9 cellular contexts compared by ENCODE assay signal in genomic region chr2:191041418-191042161, GRCh38. TPM values are rescaled to one million over a fixed set of nuclear protein-coding genes. Genes with fewer than 3 reads are reported as not detected.
DNase-seq lines count a peak whose midpoint lies in the region; ATAC-seq and TF ChIP-seq lines count a peak whose summit lies in the region.
"Had no signal": no experiment of that assay in that cellular context is flagged by ENCODE, and none has a peak within 500 bp of the region (broad histone marks: within the 10 kb centered on the region; RNA-seq: fewer than 3 reads in every experiment).

No MANE protein-coding gene starts in this region.

- H3K9me3 Mint-ChIP-seq in T-helper 1 cell treated with Interleukin-12 subunit alpha and Interleukin-12 subunit beta and Interleukin-4 antibody, amounts not matched to agents 30 μg/mL and 1 μg/mL, for 36 hours: peaks cover 10% of the 10 kb centered on the region
- H3K9me3 Mint-ChIP-seq in naive thymus-derived CD8-positive, alpha-beta T cell: peaks cover 0 to 4% (median 0%) of the 10 kb centered on the region in 9 donors

- POLR2A ChIA-PET in naive thymus-derived CD8-positive, alpha-beta T cell (lab: Charles Lee): interaction anchor here (0.8 kb wide), 1 partner anchor 114 kb away, joined by 3 read pairs; no protein-coding TSS in a partner anchor

- no peak for TF ChIP-seq POLR2A in Peyer's patch (IDR thresholded peaks at IDR 0.05)

- H3K36me3 ChIP-seq in Peyer's patch: no peaks in the 10 kb centered on the region

- H3K9me3 ChIP-seq in Peyer's patch: no peaks in the 10 kb centered on the region

- H3K4me1 Mint-ChIP-seq in T-helper 1 cell treated with Interleukin-12 subunit alpha and Interleukin-12 subunit beta and Interleukin-4 antibody, amounts not matched to agents 30 μg/mL and 1 μg/mL, for 36 hours (ENCODE audit: low read depth): peaks cover 42% of the 10 kb centered on the region
- H3K4me1 Mint-ChIP-seq in naive thymus-derived CD8-positive, alpha-beta T cell: peaks cover 7 to 37% (median 16%) of the 10 kb centered on the region in 4 donors

- H3K27me3 Mint-ChIP-seq in T-helper 1 cell treated with Interleukin-12 subunit alpha and Interleukin-12 subunit beta and Interleukin-4 antibody, amounts not matched to agents 30 μg/mL and 1 μg/mL, for 36 hours (ENCODE audit: low read depth): no peaks in the 10 kb centered on the region
- no peaks in the 10 kb centered on the region for H3K27me3 Mint-ChIP-seq in naive thymus-derived CD8-positive, alpha-beta T cell

- no peak overlapping the region for H3K4me3 Mint-ChIP-seq in T-helper 1 cell treated with Interleukin-12 subunit alpha and Interleukin-12 subunit beta and Interleukin-4 antibody, amounts not matched to agents 30 μg/mL and 1 μg/mL, for 36 hours
- peak overlapping the region in 1 of 10 donors; percentile 17 for H3K4me3 Mint-ChIP-seq in naive thymus-derived CD8-positive, alpha-beta T cell
- H3K4me3 Mint-ChIP-seq: brain had no signal

- TF ChIP-seq CTCF in Peyer's patch (IDR thresholded peaks at IDR 0.05) (no peak), fibroblast of pulmonary artery (IDR thresholded peaks at IDR 0.05; ENCODE audit: low read length, missing control alignments) (no peak)

- peaks cover 69% of the 10 kb centered on the region for H3K36me3 Mint-ChIP-seq in T-helper 1 cell treated with Interleukin-12 subunit alpha and Interleukin-12 subunit beta and Interleukin-4 antibody, amounts not matched to agents 30 μg/mL and 1 μg/mL, for 36 hours (ENCODE audit: low read depth)
- H3K36me3 Mint-ChIP-seq in naive thymus-derived CD8-positive, alpha-beta T cell: peaks cover 13 to 73% (median 28%) of the 10 kb centered on the region in 3 donors
- H3K36me3 Mint-ChIP-seq: brain had no signal

- H3K27ac Mint-ChIP-seq in T-helper 1 cell treated with Interleukin-12 subunit alpha and Interleukin-12 subunit beta and Interleukin-4 antibody, amounts not matched to agents 30 μg/mL and 1 μg/mL, for 36 hours: peak overlapping the region; percentile 21
- H3K27ac Mint-ChIP-seq in naive thymus-derived CD8-positive, alpha-beta T cell: peak overlapping the region in 5 of 10 donors; percentile 44 to 81 (median 68)
- H3K27ac Mint-ChIP-seq: brain had no signal

- no peak overlapping the region for H3K27ac ChIP-seq in Peyer's patch

- H3K4me3 ChIP-seq in Peyer's patch (no peak overlapping the region), fibroblast of pulmonary artery (replicated peaks; ENCODE audit: low read depth, low read length) (no peak overlapping the region)

- peak; percentile 82 for ATAC-seq in stimulated activated naive CD8-positive, alpha-beta T cell treated with anti-CD3 and anti-CD28 coated beads, Interleukin-15, Interleukin-2, amounts not matched to agents 100 U/mL and 50 U/mL, for 24 hours
- ATAC-seq in GM18873 (IDR thresholded peaks at IDR 0.05; ENCODE audit: low FRiP score, unreplicated experiment) (no peak), GM19452 (IDR thresholded peaks at IDR 0.05; ENCODE audit: unreplicated experiment) (no peak)
- ATAC-seq in naive thymus-derived CD8-positive, alpha-beta T cell: no peak

- DNase-seq in T-helper 1 cell (no peak), Peyer's patch (peak in 2 of 3 donors; percentile 54 to 62), fibroblast of pulmonary artery (ENCODE audit: low read depth) (peak; percentile 33)
- no peak for DNase-seq in stimulated activated naive CD8-positive, alpha-beta T cell treated with anti-CD3 and anti-CD28 coated beads, Interleukin-15, Interleukin-2, amounts not matched to agents 100 U/mL and 50 U/mL, for 24 hours
- DNase-seq in naive thymus-derived CD8-positive, alpha-beta T cell: no peak

- H3K4me1 ChIP-seq in Peyer's patch: no peaks in the 10 kb centered on the region

- H3K27me3 ChIP-seq in Peyer's patch: no peaks in the 10 kb centered on the region

RNA-seq across cellular contexts. Expression of gene STAT1, which starts 27.6 kb away (rescaled TPM):
- total RNA-seq in Peyer's patch: 100 to 1,000 TPM in 1 of 4 donors, 10 to 100 TPM in 3; 46.5 to 108 (median 67.2) TPM
- 10 to 100 TPM; 62.8 to 74.9 TPM for total RNA-seq in naive thymus-derived CD8-positive, alpha-beta T cell
- polyA plus RNA-seq in naive thymus-derived CD8-positive, alpha-beta T cell: 100 to 1,000 TPM; 154 to 231 (median 217) TPM

Comparison
In these comparisons a context has a peak if more than half of its experiments do, and no peak if none do; other contexts are left out.
1. DNase-seq: peak in Peyer's patch (2 of 3) and fibroblast of pulmonary artery (single experiment); none in T-helper 1 cell (0 of 5), stimulated activated naive CD8-positive, alpha-beta T cell treated with anti-CD3 and anti-CD28 coated beads, Interleukin-15, Interleukin-2, amounts not matched to agents 100 U/mL and 50 U/mL, for 24 hours (single experiment) and naive thymus-derived CD8-positive, alpha-beta T cell (0 of 10).